ENCODE assay signal across 8 cellular contexts in genomic region chr19:3154957-3155736, GRCh38. TPM values are rescaled to one million over a fixed set of nuclear protein-coding genes. Genes with fewer than 3 reads are reported as not detected.
A peak's percentile ranks its signal among the peaks of the same experiment; 100 is the strongest.
DNase-seq lines count a peak whose midpoint lies in the region; ATAC-seq and TF ChIP-seq lines count a peak whose summit lies in the region.

No MANE protein-coding gene starts in this region.

- DNase-seq in 8988T (peak; percentile 73), KBM-7 (peak; percentile 99), mesendoderm (peak; percentile 74), nephron progenitor cell (no peak)
- DNase-seq in central memory CD8-positive, alpha-beta T cell (ENCODE audit: low spot score in 2 of 2), result peak; percentile 34 to 67
- DNase-seq in stimulated activated naive CD4-positive, alpha-beta T cell treated with Interleukin-2 at 50 U/mL for 16 hours (lab: John Stamatoyannopoulos, UW), result peak; percentile 83

- H3K4ac ChIP-seq in mesendoderm (ENCODE audit: low read depth, low read length), result no peak overlapping the region

- H4K5ac ChIP-seq in mesendoderm (ENCODE audit: low read length), result no peak overlapping the region

- WGBS in mesendoderm (ENCODE audit: extremely low coverage, insufficient coverage, low lambda C conversion rate), result no CpG with 5 or more reads among the region's 21 CpGs

- ATAC-seq in GM19023 (IDR thresholded peaks at IDR 0.05; ENCODE audit: unreplicated experiment), result peak; percentile 74
- peak; percentile 91 to 96 for ATAC-seq in activated CD4-positive, CD25-positive, alpha-beta regulatory T cell treated with anti-CD3 and anti-CD28 coated beads, Interleukin-2, amount 50 U/mL, for 24 hours
- peak; percentile 93 for ATAC-seq in central memory CD8-positive, alpha-beta T cell (replicated peaks; ENCODE audit: extremely low read depth, poor library complexity, severe bottlenecking)

- H3K36me3 Mint-ChIP-seq in central memory CD8-positive, alpha-beta T cell (ENCODE audit: insufficient read depth), result peaks cover 6% of the 10 kb centered on the region
- H3K36me3 Mint-ChIP-seq in nephron progenitor cell (ENCODE audit: low read depth), result no peaks in the 10 kb centered on the region

- H2BK5ac ChIP-seq in mesendoderm (ENCODE audit: low read length), result no peak overlapping the region

- in situ Hi-C loops in KBM-7 (cut with MboI; ENCODE audit: low pct_unique_long_range_greater_than_20kb, low sequenced_read_pairs), result no loop called here

- no peak overlapping the region for H2BK15ac ChIP-seq in mesendoderm (replicated peaks; ENCODE audit: low read depth)

- H4K8ac ChIP-seq in mesendoderm (ENCODE audit: low read depth, low read length), result no peak overlapping the region

- H3K27ac Mint-ChIP-seq in central memory CD8-positive, alpha-beta T cell (ENCODE audit: low read depth), result no peak overlapping the region
- H3K27ac Mint-ChIP-seq in nephron progenitor cell, result no peak overlapping the region

- no peak overlapping the region for H2AK5ac ChIP-seq in mesendoderm (ENCODE audit: low read length)

- H3K4me3 Mint-ChIP-seq in central memory CD8-positive, alpha-beta T cell, result no peak overlapping the region
- no peak overlapping the region for H3K4me3 Mint-ChIP-seq in nephron progenitor cell

- no peaks in the 10 kb centered on the region for H3K4me1 Mint-ChIP-seq in central memory CD8-positive, alpha-beta T cell
- no peaks in the 10 kb centered on the region for H3K4me1 Mint-ChIP-seq in nephron progenitor cell

- H3K4me3 ChIP-seq in mesendoderm (ENCODE audit: low read length), result no peak overlapping the region

- no peak overlapping the region for H2BK120ac ChIP-seq in mesendoderm (ENCODE audit: low read depth, low read length)

- no peak overlapping the region for H3K56ac ChIP-seq in mesendoderm (ENCODE audit: low read length)

- H3K36me3 ChIP-seq in mesendoderm (ENCODE audit: control insufficient read depth, insufficient read depth, low read length), result no peaks in the 10 kb centered on the region

- H3K23ac ChIP-seq in mesendoderm (ENCODE audit: low read length), result no peak overlapping the region

- no peaks in the 10 kb centered on the region for H3K27me3 Mint-ChIP-seq in central memory CD8-positive, alpha-beta T cell
- H3K27me3 Mint-ChIP-seq in nephron progenitor cell (ENCODE audit: low read depth, poor library complexity), result peaks cover 38% of the 10 kb centered on the region

- H3K27me3 ChIP-seq in mesendoderm (ENCODE audit: insufficient read depth, low read length, poor library complexity), result no peaks in the 10 kb centered on the region

- no peaks in the 10 kb centered on the region for H3K79me1 ChIP-seq in mesendoderm (ENCODE audit: low read length)

- peaks cover 2% of the 10 kb centered on the region for H3K9me3 Mint-ChIP-seq in central memory CD8-positive, alpha-beta T cell
- H3K9me3 Mint-ChIP-seq in nephron progenitor cell, result peaks cover 4% of the 10 kb centered on the region

- no peak overlapping the region for H3K4me2 ChIP-seq in mesendoderm (ENCODE audit: low read length)

- no peak overlapping the region for H3K27ac ChIP-seq in mesendoderm (ENCODE audit: low read depth, low read length)

- no peak for TF ChIP-seq CTCF in nephron progenitor cell (IDR thresholded peaks at IDR 0.05)

- no peaks in the 10 kb centered on the region for H3K79me2 ChIP-seq in mesendoderm (ENCODE audit: control insufficient read depth, insufficient read depth, low read length)

- no peak overlapping the region for H3K9ac ChIP-seq in mesendoderm (ENCODE audit: low read length)

- H3K4me1 ChIP-seq in mesendoderm (ENCODE audit: control insufficient read depth, low read depth, low read length), result no peaks in the 10 kb centered on the region

- no peak overlapping the region for H3K18ac ChIP-seq in mesendoderm (ENCODE audit: low read length)

RNA-seq across cellular contexts. Expression of gene GNA15, which starts 19.3 kb away (rescaled TPM):
- 0.21 TPM for polyA plus RNA-seq in mesendoderm (2013, experiment 1 of 2)
- polyA plus RNA-seq in mesendoderm (2013, experiment 2 of 2), result 0.17 TPM

RNA-seq across cellular contexts. Expression of gene S1PR4, which starts 23.4 kb away (rescaled TPM):
- polyA plus RNA-seq in mesendoderm (2013, experiment 1 of 2), result not detected
- not detected for polyA plus RNA-seq in mesendoderm (2013, experiment 2 of 2)

RNA-seq across cellular contexts. Expression of gene NCLN, which starts 30.6 kb away (rescaled TPM):
- polyA plus RNA-seq in mesendoderm (2013, experiment 1 of 2), result 76.3 TPM
- polyA plus RNA-seq in mesendoderm (2013, experiment 2 of 2), result 74.9 TPM
